In genomic region chr2:46171996-46172546, GRCh38 we compare ENCODE assay signal across 15 cellular contexts.
A peak's percentile ranks its signal among the peaks of the same experiment; 100 is the strongest.
DNase-seq lines count a peak whose midpoint lies in the region; ATAC-seq, FAIRE-seq and TF ChIP-seq lines count a peak whose summit lies in the region.
"Had no signal": no experiment of that assay in that cellular context is flagged by ENCODE, and none has a peak within 500 bp of the region (broad histone marks: within the 10 kb centered on the region; RNA-seq: fewer than 3 reads in every experiment).

No MANE protein-coding gene starts in this region.

- H3K27ac ChIP-seq in right atrium auricular region, result peak overlapping the region; percentile 23
- H3K27ac ChIP-seq in RWPE2 (ENCODE audit: poor library complexity, severe bottlenecking), result peak overlapping the region; percentile 97
- H3K27ac ChIP-seq in fibroblast of lung (ENCODE audit: insufficient read depth, low read length), result peak overlapping the region; percentile 74
- peak overlapping the region; percentile 61 for H3K27ac ChIP-seq in urinary bladder (ENCODE audit: low read depth)
- H3K27ac ChIP-seq in pancreas, result no peak overlapping the region
- H3K27ac ChIP-seq: neutrophil had no signal

- H2AFZ ChIP-seq in fibroblast of lung (ENCODE audit: low read length), result no peak overlapping the region

- H3K27me3 Mint-ChIP-seq in activated CD8-positive, alpha-beta T cell treated with anti-CD3 and anti-CD28 coated beads, Interleukin-2, amount 10 ng/mL, durations not matched to agents 7 days and 5 days (ENCODE audit: low read depth), result no peaks in the 10 kb centered on the region
- H3K27me3 Mint-ChIP-seq: activated naive CD8-positive, alpha-beta T cell treated with anti-CD3 and anti-CD28 coated beads for 36 hours had no signal

- H3K27ac Mint-ChIP-seq in activated CD8-positive, alpha-beta T cell treated with anti-CD3 and anti-CD28 coated beads, Interleukin-2, amount 10 ng/mL, durations not matched to agents 7 days and 5 days, result no peak overlapping the region
- H3K27ac Mint-ChIP-seq: activated naive CD8-positive, alpha-beta T cell treated with anti-CD3 and anti-CD28 coated beads for 36 hours had no signal

- FAIRE-seq in pancreas (lab: Jason Lieb, UNC), result no peak
- FAIRE-seq: RCC 7860 had no signal

- H3K4me1 ChIP-seq in right atrium auricular region (peaks cover 0 to 21% of the 10 kb centered on the region in 2 donors), RWPE2 (ENCODE audit: insufficient read depth, poor library complexity, severe bottlenecking) (peaks cover 42% of the 10 kb centered on the region), fibroblast of lung (ENCODE audit: control insufficient read depth, extremely low read depth, insufficient read depth, low read length) (peaks cover 13% of the 10 kb centered on the region), urinary bladder (ENCODE audit: insufficient read depth) (peaks cover 3% of the 10 kb centered on the region), pancreas (no peaks in the 10 kb centered on the region)

- no peaks in the 10 kb centered on the region for H3K27me3 ChIP-seq in right atrium auricular region
- H3K27me3 ChIP-seq in RWPE2 (ENCODE audit: insufficient read depth, poor library complexity, severe bottlenecking), result no peaks in the 10 kb centered on the region
- H3K27me3 ChIP-seq in fibroblast of lung (ENCODE audit: control insufficient read depth, insufficient read depth, low read length), result no peaks in the 10 kb centered on the region
- H3K27me3 ChIP-seq in pancreas, result no peaks in the 10 kb centered on the region
- H3K27me3 ChIP-seq: neutrophil had no signal

- no peak overlapping the region for H3K4me3 Mint-ChIP-seq in activated CD8-positive, alpha-beta T cell treated with anti-CD3 and anti-CD28 coated beads, Interleukin-2, amount 10 ng/mL, durations not matched to agents 7 days and 5 days
- H3K4me3 Mint-ChIP-seq: activated naive CD8-positive, alpha-beta T cell treated with anti-CD3 and anti-CD28 coated beads for 36 hours had no signal

- no peaks in the 10 kb centered on the region for H3K9me3 Mint-ChIP-seq in activated CD8-positive, alpha-beta T cell treated with anti-CD3 and anti-CD28 coated beads, Interleukin-2, amount 10 ng/mL, durations not matched to agents 7 days and 5 days (ENCODE audit: insufficient read depth)
- H3K9me3 Mint-ChIP-seq: activated naive CD8-positive, alpha-beta T cell treated with anti-CD3 and anti-CD28 coated beads for 36 hours had no signal

- no peaks in the 10 kb centered on the region for H3K79me2 ChIP-seq in fibroblast of lung (ENCODE audit: control insufficient read depth, insufficient read depth, low read length)

- CTCF ChIA-PET in activated CD8-positive, alpha-beta T cell treated with anti-CD3 and anti-CD28 coated beads, Interleukin-2, amount 10 ng/mL, durations not matched to agents 7 days and 5 days (lab: Charles Lee), result no interaction called here

- H3K4me3 ChIP-seq in right atrium auricular region, result no peak overlapping the region
- H3K4me3 ChIP-seq in RWPE2 (ENCODE audit: severe bottlenecking), result no peak overlapping the region
- H3K4me3 ChIP-seq in fibroblast of lung (replicated peaks in 1 of 4; ENCODE audit: control extremely low read depth in 1 of 4, insufficient read depth in 1 of 4, low read depth in 3 of 4, low read length in 4 of 4), result no peak overlapping the region
- no peak overlapping the region for H3K4me3 ChIP-seq in urinary bladder (ENCODE audit: low read depth, low read length)
- no peak overlapping the region for H3K4me3 ChIP-seq in pancreas

- no peaks in the 10 kb centered on the region for H3K36me3 Mint-ChIP-seq in activated CD8-positive, alpha-beta T cell treated with anti-CD3 and anti-CD28 coated beads, Interleukin-2, amount 10 ng/mL, durations not matched to agents 7 days and 5 days (ENCODE audit: low read depth)
- H3K36me3 Mint-ChIP-seq: activated naive CD8-positive, alpha-beta T cell treated with anti-CD3 and anti-CD28 coated beads for 36 hours had no signal

- 82% methylated on average over 14 of the region's 14 CpGs for WGBS in urinary bladder
- WGBS in pancreas, 2 donors, result 87 to 91% methylated on average over 14 of the region's 14 CpGs

- POLR2A ChIA-PET in activated CD8-positive, alpha-beta T cell treated with anti-CD3 and anti-CD28 coated beads, Interleukin-2, amount 10 ng/mL, durations not matched to agents 7 days and 5 days (lab: Charles Lee), result no interaction called here

- peaks cover 15% of the 10 kb centered on the region for H3K4me1 Mint-ChIP-seq in activated CD8-positive, alpha-beta T cell treated with anti-CD3 and anti-CD28 coated beads, Interleukin-2, amount 10 ng/mL, durations not matched to agents 7 days and 5 days (ENCODE audit: low read depth)
- H3K4me1 Mint-ChIP-seq: activated naive CD8-positive, alpha-beta T cell treated with anti-CD3 and anti-CD28 coated beads for 36 hours had no signal

- no peak for DNase-seq in right atrium auricular region (ENCODE audit: low spot score)
- DNase-seq in left ventricle myocardium superior, result no peak
- peak; percentile 80 for DNase-seq in RWPE2 (ENCODE audit: low spot score)
- DNase-seq in fibroblast of lung (ENCODE audit: low read depth in 2 of 2), result no peak
- DNase-seq in activated CD8-positive, alpha-beta T cell treated with anti-CD3 and anti-CD28 coated beads, Interleukin-2, amount 10 ng/mL, durations not matched to agents 7 days and 5 days, result no peak
- DNase-seq in activated T-cell treated with anti-CD3 and anti-CD28 coated beads for 4 hours, result no peak
- DNase-seq in pancreas, result no peak
- DNase-seq: activated naive CD8-positive, alpha-beta T cell treated with anti-CD3 and anti-CD28 coated beads for 36 hours; GF-D8; Kasumi-1; NCI-H2227 treated with DMSO at 0.1 percent for 48 hours; stimulated activated CD4-positive, alpha-beta T cell treated with anti-CD3 and anti-CD28 coated beads, Interleukin-15, amount 100 ng/mL, for 24 hours had no signal

- no peak for TF ChIP-seq CTCF in right atrium auricular region (IDR thresholded peaks at IDR 0.05)
- TF ChIP-seq CTCF in RWPE2 (IDR thresholded peaks at IDR 0.05; ENCODE audit: poor library complexity, severe bottlenecking), result peak; percentile 54
- peak in 1 of 2 donors; percentile 9 for TF ChIP-seq CTCF in fibroblast of lung (conservative IDR thresholded peaks at IDR 0.05 in 1 of 2, IDR thresholded peaks at IDR 0.05 in 1 of 2; ENCODE audit: low read depth in 1 of 2, low read length in 2 of 2)
- no peak for TF ChIP-seq CTCF in pancreas (IDR thresholded peaks at IDR 0.05)

- H3K9ac ChIP-seq in fibroblast of lung (ENCODE audit: insufficient read depth, low read length), result no peak overlapping the region

- H3K36me3 ChIP-seq in right atrium auricular region (no peaks in the 10 kb centered on the region), RWPE2 (ENCODE audit: low read depth) (no peaks in the 10 kb centered on the region), fibroblast of lung (ENCODE audit: control insufficient read depth, insufficient read depth, low read length) (no peaks in the 10 kb centered on the region), urinary bladder (ENCODE audit: insufficient read depth) (no peaks in the 10 kb centered on the region), pancreas (no peaks in the 10 kb centered on the region)
- H3K36me3 ChIP-seq: neutrophil had no signal

- ATAC-seq in left ventricle myocardium superior, result no peak
- peak; percentile 62 for ATAC-seq in RWPE2 (ENCODE audit: low read depth)
- no peak for ATAC-seq in activated CD8-positive, alpha-beta T cell treated with anti-CD3 and anti-CD28 coated beads, Interleukin-2, amount 10 ng/mL, durations not matched to agents 7 days and 5 days
- no peak for ATAC-seq in pancreas

- intact Hi-C loops in left ventricle myocardium superior (cut with micrococcal nuclease), result no loop called here
- intact Hi-C loops in pancreas (cut with DNase I), result no loop called here

- H4K20me1 ChIP-seq in fibroblast of lung (ENCODE audit: control insufficient read depth, extremely low read depth, insufficient read depth, low read length), result no peaks in the 10 kb centered on the region

- H3K4me2 ChIP-seq in fibroblast of lung (ENCODE audit: extremely low read depth, insufficient read depth, low read length), result no peak overlapping the region

- no peaks in the 10 kb centered on the region for H3K9me3 ChIP-seq in right atrium auricular region
- no peaks in the 10 kb centered on the region for H3K9me3 ChIP-seq in RWPE2 (ENCODE audit: severe bottlenecking)
- no peaks in the 10 kb centered on the region for H3K9me3 ChIP-seq in fibroblast of lung (ENCODE audit: control insufficient read depth, insufficient read depth, low read depth, low read length)
- H3K9me3 ChIP-seq in pancreas, result no peaks in the 10 kb centered on the region
- H3K9me3 ChIP-seq: neutrophil had no signal

Comparison
In these comparisons a context has a peak if more than half of its experiments do, and no peak if none do; other contexts are left out.
1. H3K27ac ChIP-seq: peak in right atrium auricular region (2 of 2), RWPE2 (single experiment), fibroblast of lung (single experiment) and urinary bladder (single experiment); none in pancreas (0 of 4).